Comparison of ENCODE assay signal across 8 cellular contexts in genomic region chr21:42164064-42164789, GRCh38.
DNase-seq lines count a peak whose midpoint lies in the region; ATAC-seq and TF ChIP-seq lines count a peak whose summit lies in the region.

No MANE protein-coding gene starts in this region.

- peak; percentile 47 for TF ChIP-seq CTCF in fibroblast of pulmonary artery (IDR thresholded peaks at IDR 0.05; ENCODE audit: low read length, missing control alignments)

- no peak for ATAC-seq in GM21447 (IDR thresholded peaks at IDR 0.05; ENCODE audit: unreplicated experiment)

- DNase-seq in NCI-H1092 treated with DMSO at 0.1 percent for 48 hours (lab: John Stamatoyannopoulos, UW) (peak; percentile 32), NCI-H1092 (lab: John Stamatoyannopoulos, UW) (no peak), NCI-H146 (lab: John Stamatoyannopoulos, UW) (peak; percentile 54), fibroblast of pulmonary artery (ENCODE audit: low read depth) (peak; percentile 47), nucleus accumbens (lab: John Stamatoyannopoulos, UW) (peak in 46 of 56 donors; percentile 25 to 79 (median 50)), NCI-H1694 (lab: John Stamatoyannopoulos, UW) (no peak)
- peak; percentile 70 for DNase-seq in activated CD8-positive, alpha-beta memory T cell treated with anti-CD3 and anti-CD28 coated beads, Interleukin-2, amount 50 U/mL, for 48 hours

- no peak overlapping the region for H3K4me3 ChIP-seq in fibroblast of pulmonary artery (replicated peaks; ENCODE audit: low read depth, low read length)

Comparison
In these comparisons a context has a peak if more than half of its experiments do, and no peak if none do; other contexts are left out.
1. DNase-seq: peak in NCI-H1092 treated with DMSO at 0.1 percent for 48 hours (single experiment), NCI-H146 (single experiment), activated CD8-positive, alpha-beta memory T cell treated with anti-CD3 and anti-CD28 coated beads, Interleukin-2, amount 50 U/mL, for 48 hours (single experiment), fibroblast of pulmonary artery (single experiment) and nucleus accumbens (46 of 56); none in NCI-H1092 (single experiment) and NCI-H1694 (single experiment).